20 cellular contexts compared by ENCODE assay signal in the genomic region with DNA sequence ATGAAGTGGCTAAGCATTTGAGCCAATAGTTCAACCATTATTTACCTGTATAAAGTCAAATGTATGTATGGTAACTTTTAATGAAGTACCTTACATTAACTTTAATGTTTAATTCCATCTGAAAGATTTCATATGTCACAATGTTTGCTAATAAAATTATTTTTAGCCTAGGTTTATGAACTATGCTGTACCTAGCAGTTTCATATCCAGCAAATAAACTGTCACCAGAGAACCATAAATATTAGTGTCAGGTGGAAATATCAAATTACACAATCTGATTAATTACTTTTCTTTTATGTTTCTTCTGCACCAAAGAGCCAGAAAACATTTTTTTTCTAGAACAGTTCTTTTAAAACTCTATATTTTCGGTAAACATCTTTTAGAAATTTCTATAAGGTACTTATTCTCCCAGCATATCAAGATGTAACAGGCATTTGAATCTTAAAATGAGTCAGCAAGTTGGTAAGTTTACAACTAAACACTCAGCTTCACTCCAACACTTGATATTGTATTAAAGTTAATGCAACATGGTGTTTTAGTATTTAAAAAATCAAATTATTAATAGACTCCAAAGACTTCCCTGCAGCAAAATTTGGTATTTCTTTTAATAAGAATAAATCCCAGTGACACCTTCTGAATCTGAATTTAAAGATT. TPM values are rescaled to one million over a fixed set of nuclear protein-coding genes. Genes with fewer than 3 reads are reported as not detected.
DNase-seq lines count a peak whose midpoint lies in the region; ATAC-seq and TF ChIP-seq lines count a peak whose summit lies in the region.
"Had no signal": no experiment of that assay in that cellular context is flagged by ENCODE, and none has a peak within 500 bp of the region (broad histone marks: within the 10 kb centered on the region; RNA-seq: fewer than 3 reads in every experiment).

No MANE protein-coding gene starts in this region.

- no peaks in the 10 kb centered on the region for H3K79me2 ChIP-seq in KMS-11 (ENCODE audit: insufficient read depth, low read depth)

- TF ChIP-seq CTCF in KMS-11 (conservative IDR thresholded peaks at IDR 0.05; ENCODE audit: low read depth, low read length) (no peak), choroid plexus epithelial cell (conservative IDR thresholded peaks at IDR 0.05; ENCODE audit: low read depth, low read length) (no peak), progenitor cell of endocrine pancreas (IDR thresholded peaks at IDR 0.05; ENCODE audit: unreplicated experiment) (no peak)

- H3K27me3 Mint-ChIP-seq in progenitor cell of endocrine pancreas = peaks cover 3% of the 10 kb centered on the region

- no peaks in the 10 kb centered on the region for H3K27me3 ChIP-seq in KMS-11 (ENCODE audit: insufficient read depth, low read depth)
- H3K27me3 ChIP-seq in skeletal muscle tissue (ENCODE audit: control insufficient read depth in 3 of 3, insufficient read depth in 3 of 3, low read length in 3 of 3) = no peaks in the 10 kb centered on the region

- no peak overlapping the region for H3K27ac Mint-ChIP-seq in progenitor cell of endocrine pancreas
- H3K27ac Mint-ChIP-seq: CD4-positive, alpha-beta memory T cell; GM23338; H9 had no signal

- H3K36me3 ChIP-seq in KMS-11 (ENCODE audit: insufficient read depth) = no peaks in the 10 kb centered on the region
- H3K36me3 ChIP-seq in skeletal muscle tissue (ENCODE audit: control insufficient read depth in 3 of 3, insufficient read depth in 3 of 3, low read length in 3 of 3) = no peaks in the 10 kb centered on the region

- H3K27ac ChIP-seq in KMS-11 (no peak overlapping the region), skeletal muscle tissue (ENCODE audit: low read depth, low read length) (peak overlapping the region; percentile 73)

- H3K4me1 ChIP-seq in KMS-11 (ENCODE audit: low read depth, poor library complexity, severe bottlenecking) (peaks cover 17% of the 10 kb centered on the region), skeletal muscle tissue (ENCODE audit: control insufficient read depth in 3 of 3, insufficient read depth in 3 of 3, low read length in 3 of 3) (peaks cover 0 to 9% (median 5%) of the 10 kb centered on the region in 3 donors)

- peak overlapping the region; percentile 12 for H3K4me2 ChIP-seq in KMS-11
- H3K4me2 ChIP-seq: GM23338 had no signal

- peaks cover 0 to 2% (median 0%) of the 10 kb centered on the region in 3 donors for H3K9me3 ChIP-seq in skeletal muscle tissue (ENCODE audit: control insufficient read depth in 3 of 3, low read length in 3 of 3)

- no peaks in the 10 kb centered on the region for H3K36me3 Mint-ChIP-seq in progenitor cell of endocrine pancreas (ENCODE audit: insufficient read depth)
- H3K36me3 Mint-ChIP-seq: CD4-positive, alpha-beta memory T cell had no signal

- no peak overlapping the region for H3K4me3 Mint-ChIP-seq in progenitor cell of endocrine pancreas (ENCODE audit: low read depth)
- H3K4me3 Mint-ChIP-seq: CD4-positive, alpha-beta memory T cell; GM23338; H9 had no signal

- DNase-seq in choroid plexus epithelial cell (ENCODE audit: low read depth) (peak; percentile 9), progenitor cell of endocrine pancreas (ENCODE audit: low spot score, unreplicated experiment) (no peak), NCI-H146 (lab: John Stamatoyannopoulos, UW) (no peak)
- DNase-seq in activated T-cell treated with anti-CD3 and anti-CD28 coated beads, Interleukin-2, amount 50 U/mL, for 1 hour = no peak
- DNase-seq: Calu3; CD4-positive, alpha-beta memory T cell; COR-L47; DMS79; EL; GDM1; H9 had no signal

- peaks cover 3% of the 10 kb centered on the region for H3K9me3 Mint-ChIP-seq in progenitor cell of endocrine pancreas (ENCODE audit: low read depth)
- H3K9me3 Mint-ChIP-seq: GM23338, H9 had no signal

- no peak overlapping the region for H2AFZ ChIP-seq in KMS-11 (ENCODE audit: low read depth)
- H2AFZ ChIP-seq: GM23338 had no signal

- H4K20me1 ChIP-seq in KMS-11 (ENCODE audit: insufficient read depth) = no peaks in the 10 kb centered on the region

- H3K4me1 Mint-ChIP-seq in progenitor cell of endocrine pancreas (ENCODE audit: low read depth) = peaks cover 10% of the 10 kb centered on the region
- H3K4me1 Mint-ChIP-seq: CD4-positive, alpha-beta memory T cell; GM23338; H9 had no signal

- peak; percentile 55 for ATAC-seq in GM18511 (IDR thresholded peaks at IDR 0.05; ENCODE audit: unreplicated experiment)
- ATAC-seq: GM12878, GM23338, HCT116 had no signal

- H3K9ac ChIP-seq in KMS-11 (no peak overlapping the region), skeletal muscle tissue (ENCODE audit: low read depth in 1 of 3, low read length in 3 of 3) (no peak overlapping the region)

- H3K4me3 ChIP-seq in KMS-11 (IDR thresholded peaks at IDR 0.05; ENCODE audit: insufficient read depth, low read depth, low read length) = no peak overlapping the region
- H3K4me3 ChIP-seq in choroid plexus epithelial cell (ENCODE audit: low read depth, low read length) = no peak overlapping the region
- H3K4me3 ChIP-seq in skeletal muscle tissue (ENCODE audit: low read length in 3 of 3) = no peak overlapping the region
- H3K4me3 ChIP-seq: GM12878, GM23338 had no signal

RNA-seq across cellular contexts. Expression of gene CCDC192, which starts 8.5 kb away (rescaled TPM):
- not detected for total RNA-seq in skeletal muscle tissue
- total RNA-seq in progenitor cell of endocrine pancreas = 0.60 TPM in 1 of 2 replicates, not detected in the other
- total RNA-seq: A172; A673; CD4-positive, alpha-beta memory T cell; GM12878; GM23338; H4; H9 had no signal

RNA-seq across cellular contexts. Expression of gene CTXN3, which starts 45.8 kb away (rescaled TPM):
- total RNA-seq in skeletal muscle tissue = 1.0 TPM
- total RNA-seq in progenitor cell of endocrine pancreas = not detected in 2 replicates
- total RNA-seq: A172; A673; Calu3; CD4-positive, alpha-beta memory T cell; GM12878; GM23338; H4; H9 had no signal
